8 cellular contexts compared by ENCODE assay signal in genomic region chr1:186183219-186183618, GRCh38.
A peak's percentile ranks its signal among the peaks of the same experiment; 100 is the strongest.
DNase-seq lines count a peak whose midpoint lies in the region; ATAC-seq and TF ChIP-seq lines count a peak whose summit lies in the region.

No MANE protein-coding gene starts in this region.

- no peak for TF ChIP-seq CTCF in AG10803 (conservative IDR thresholded peaks at IDR 0.05; ENCODE audit: low read length)
- TF ChIP-seq CTCF in chondrocyte (IDR thresholded peaks at IDR 0.05): no peak
- TF ChIP-seq CTCF in upper lobe of right lung (IDR thresholded peaks at IDR 0.05): no peak

- intact Hi-C loops in upper lobe of right lung (cut with DNase I): no loop called here

- DNase-seq in AG10803 (ENCODE audit: low read depth) (peak; percentile 84), chondrocyte (ENCODE audit: low spot score) (no peak), upper lobe of right lung (no peak), SHP77 (lab: John Stamatoyannopoulos, UW) (no peak), DMS79 (lab: John Stamatoyannopoulos, UW) (no peak)
- no peak for DNase-seq in stimulated activated naive CD4-positive, alpha-beta T cell (lab: John Stamatoyannopoulos, UW)

- H3K27me3 Mint-ChIP-seq in chondrocyte (ENCODE audit: low read depth): no peaks in the 10 kb centered on the region

- peaks cover 5% of the 10 kb centered on the region for H3K9me3 Mint-ChIP-seq in chondrocyte (ENCODE audit: low read depth)

- H3K4me3 ChIP-seq in AG10803 (ENCODE audit: low read length) (no peak overlapping the region), upper lobe of right lung (no peak overlapping the region)

- H3K27ac ChIP-seq in upper lobe of right lung: peak overlapping the region; percentile 20

- ATAC-seq in GM19455 (IDR thresholded peaks at IDR 0.05; ENCODE audit: unreplicated experiment) (peak; percentile 43), HG03460 (IDR thresholded peaks at IDR 0.05; ENCODE audit: unreplicated experiment) (peak; percentile 64), upper lobe of right lung (peak; percentile 65)

- peaks cover 76% of the 10 kb centered on the region for H3K4me1 Mint-ChIP-seq in chondrocyte (ENCODE audit: low read depth)

- H3K27ac Mint-ChIP-seq in chondrocyte (ENCODE audit: unreplicated experiment): peak overlapping the region; percentile 78

- peaks cover 10% of the 10 kb centered on the region for H3K36me3 Mint-ChIP-seq in chondrocyte (ENCODE audit: low read depth)

- H3K4me3 Mint-ChIP-seq in chondrocyte (ENCODE audit: unreplicated experiment): no peak overlapping the region

- H3K27me3 ChIP-seq in upper lobe of right lung: no peaks in the 10 kb centered on the region

- H3K36me3 ChIP-seq in upper lobe of right lung: peaks cover 2% of the 10 kb centered on the region

- H3K9me3 ChIP-seq in upper lobe of right lung: no peaks in the 10 kb centered on the region

- peaks cover 4% of the 10 kb centered on the region for H3K4me1 ChIP-seq in upper lobe of right lung
